In genomic region chr1:32872189-32872898, GRCh38 we compare ENCODE assay signal across 8 cellular contexts. TPM values are rescaled to one million over a fixed set of nuclear protein-coding genes. Genes with fewer than 3 reads are reported as not detected.
DNase-seq lines count a peak whose midpoint lies in the region; ATAC-seq and TF ChIP-seq lines count a peak whose summit lies in the region.

No MANE protein-coding gene starts in this region.

- peak overlapping the region; percentile 70; the same call in 1 of the 3 replicates for H3K4me3 Mint-ChIP-seq in GM23338
- no peak overlapping the region for H3K4me3 Mint-ChIP-seq in activated CD4-positive, alpha-beta T cell treated with anti-CD3 and anti-CD28 coated beads, Interleukin-2, amount 10 ng/mL, durations not matched to agents 24 days and 14 days

- TF ChIP-seq CTCF in GM23338 (conservative IDR thresholded peaks at IDR 0.05; ENCODE audit: low read depth in 2 of 2) (peak; percentile 86 to 97), lower lobe of right lung (IDR thresholded peaks at IDR 0.05) (peak; percentile 78)

- peak overlapping the region; percentile 88 for H3K4me2 ChIP-seq in GM23338

- H3K36me3 ChIP-seq in GM23338 (ENCODE audit: insufficient read depth) (no peaks in the 10 kb centered on the region), lower lobe of right lung (no peaks in the 10 kb centered on the region)

- H3K27me3 Mint-ChIP-seq in GM23338 (ENCODE audit: insufficient read depth, low read depth, poor library complexity), result peaks cover 34% of the 10 kb centered on the region
- peaks cover 49% of the 10 kb centered on the region for H3K27me3 Mint-ChIP-seq in activated CD4-positive, alpha-beta T cell treated with anti-CD3 and anti-CD28 coated beads, Interleukin-2, amount 10 ng/mL, durations not matched to agents 24 days and 14 days

- peaks cover 33% of the 10 kb centered on the region for H3K4me1 ChIP-seq in GM23338 (ENCODE audit: insufficient read depth)
- peaks cover 23% of the 10 kb centered on the region for H3K4me1 ChIP-seq in lower lobe of right lung

- H3K79me2 ChIP-seq in GM23338 (replicated peaks; ENCODE audit: insufficient read depth), result no peaks in the 10 kb centered on the region

- H3K27me3 ChIP-seq in GM23338 (ENCODE audit: insufficient read depth) (peaks cover 38% of the 10 kb centered on the region), lower lobe of right lung (ENCODE audit: low read depth) (peaks cover 46% of the 10 kb centered on the region)

- no peaks in the 10 kb centered on the region; the same call in 2 of the 3 replicates for H3K9me3 Mint-ChIP-seq in GM23338
- H3K9me3 Mint-ChIP-seq in activated CD4-positive, alpha-beta T cell treated with anti-CD3 and anti-CD28 coated beads, Interleukin-2, amount 10 ng/mL, durations not matched to agents 24 days and 14 days, result no peaks in the 10 kb centered on the region

- no peak overlapping the region for H3K27ac ChIP-seq in GM23338 (ENCODE audit: low read depth)
- no peak overlapping the region for H3K27ac ChIP-seq in lower lobe of right lung

- H3K9me2 ChIP-seq in GM23338 (ENCODE audit: insufficient read depth), result no peaks in the 10 kb centered on the region

- H3K4me1 Mint-ChIP-seq in GM23338, result peaks cover 44% of the 10 kb centered on the region
- H3K4me1 Mint-ChIP-seq in activated CD4-positive, alpha-beta T cell treated with anti-CD3 and anti-CD28 coated beads, Interleukin-2, amount 10 ng/mL, durations not matched to agents 24 days and 14 days, result peaks cover 3% of the 10 kb centered on the region

- no peak overlapping the region for H2AFZ ChIP-seq in GM23338

- no peaks in the 10 kb centered on the region for H4K20me1 ChIP-seq in GM23338 (replicated peaks; ENCODE audit: insufficient read depth)

- H3K9me3 ChIP-seq in lower lobe of right lung, result no peaks in the 10 kb centered on the region

- intact Hi-C loops in activated CD4-positive, alpha-beta T cell treated with anti-CD3 and anti-CD28 coated beads, Interleukin-2, amount 10 ng/mL, durations not matched to agents 24 days and 14 days (cut with micrococcal nuclease), result loop anchor here (1.0 to 5.0 kb wide), 3 partner anchors 100 to 352 kb away; no protein-coding TSS in a partner anchor
- intact Hi-C loops in lower lobe of right lung (cut with DNase I), result no loop called here

- DNase-seq in AG08396 (ENCODE audit: low spot score) (peak; percentile 75), GM23338 (ENCODE audit: low spot score) (peak; percentile 94), NCI-H446 treated with DMSO at 0.1 percent for 48 hours (lab: John Stamatoyannopoulos, UW) (peak; percentile 10), dermis blood vessel endothelial cell (peak; percentile 67), lower lobe of right lung (peak; percentile 67)
- DNase-seq in activated CD4-positive, alpha-beta T cell treated with anti-CD3 and anti-CD28 coated beads, Interleukin-2, amount 10 ng/mL, durations not matched to agents 24 days and 14 days, result peak; percentile 91
- DNase-seq in stimulated activated CD8-positive, alpha-beta memory T cell treated with anti-CD3 and anti-CD28 coated beads, Interleukin-12 subunit alpha, Interleukin-12 subunit beta, amount 100 ng/mL, for 24 hours (ENCODE audit: extremely low read depth), result peak; percentile 28

- H3F3A ChIP-seq in GM23338 (replicated peaks; ENCODE audit: low read depth), result peaks cover 9% of the 10 kb centered on the region; the same call in 1 of the 2 replicates

- ATAC-seq in GM23338 (peak; percentile 67), lower lobe of right lung (peak; percentile 63 to 69), HG03175 (IDR thresholded peaks at IDR 0.05; ENCODE audit: unreplicated experiment) (no peak)

- H3K36me3 Mint-ChIP-seq in GM23338 (ENCODE audit: low read depth), result no peaks in the 10 kb centered on the region; the same call in 2 of the 3 replicates
- H3K36me3 Mint-ChIP-seq in activated CD4-positive, alpha-beta T cell treated with anti-CD3 and anti-CD28 coated beads, Interleukin-2, amount 10 ng/mL, durations not matched to agents 24 days and 14 days (ENCODE audit: low read depth), result no peaks in the 10 kb centered on the region

- no peak overlapping the region for H3K27ac Mint-ChIP-seq in GM23338
- no peak overlapping the region for H3K27ac Mint-ChIP-seq in activated CD4-positive, alpha-beta T cell treated with anti-CD3 and anti-CD28 coated beads, Interleukin-2, amount 10 ng/mL, durations not matched to agents 24 days and 14 days

- H3K4me3 ChIP-seq in GM23338 (peak overlapping the region; percentile 61; the same call in 1 of the 2 replicates), lower lobe of right lung (no peak overlapping the region)

TF ChIP-seq in GM23338, 12 proteins besides CTCF, POLR2A, EP300 and RAD21 (continues in another document):
- no peak for TF ChIP-seq ZNF114 (CRISPR knock-in tag; IDR thresholded peaks at IDR 0.05)

RNA-seq across cellular contexts. Expression of gene FNDC5, which starts 1.6 kb away (rescaled TPM):
- 1.7 and 2.0 TPM in 2 replicates for total RNA-seq in GM23338 (2014; rRNA removed; shearing (Covaris generic))
- 0.28 and 1.0 TPM in 2 replicates for polyA plus RNA-seq in GM23338 (2016; fragmentation: Nextera tagmentation; extraction: Ambion mirVana)
- not detected in 2 replicates for total RNA-seq in activated CD4-positive, alpha-beta T cell treated with anti-CD3 and anti-CD28 coated beads, Interleukin-2, amount 10 ng/mL, durations not matched to agents 24 days and 14 days
- 0.85 and 0.88 TPM in 2 replicates for total RNA-seq in dermis blood vessel endothelial cell
- total RNA-seq in lower lobe of right lung, result 0.65 TPM

RNA-seq across cellular contexts. Expression of gene HPCA, which starts 13.9 kb away (rescaled TPM):
- total RNA-seq in GM23338 (2014; rRNA removed; shearing (Covaris generic)), result 0.35 and 0.62 TPM in 2 replicates
- polyA plus RNA-seq in GM23338 (2016; fragmentation: Nextera tagmentation; extraction: Ambion mirVana), result 0.82 and 1.4 TPM in 2 replicates
- not detected in 2 replicates for total RNA-seq in activated CD4-positive, alpha-beta T cell treated with anti-CD3 and anti-CD28 coated beads, Interleukin-2, amount 10 ng/mL, durations not matched to agents 24 days and 14 days
- total RNA-seq in dermis blood vessel endothelial cell, result 0.05 TPM in 1 of 2 replicates, not detected in the other
- total RNA-seq in lower lobe of right lung, result not detected

RNA-seq across cellular contexts. Expression of gene TMEM54, which starts 28.8 kb away (rescaled TPM):
- total RNA-seq in GM23338 (2014; rRNA removed; shearing (Covaris generic)), result 11.7 and 13.6 TPM in 2 replicates
- 8.8 and 11.2 TPM in 2 replicates for polyA plus RNA-seq in GM23338 (2016; fragmentation: Nextera tagmentation; extraction: Ambion mirVana)
- total RNA-seq in activated CD4-positive, alpha-beta T cell treated with anti-CD3 and anti-CD28 coated beads, Interleukin-2, amount 10 ng/mL, durations not matched to agents 24 days and 14 days, result 0.89 and 1.4 TPM in 2 replicates
- total RNA-seq in dermis blood vessel endothelial cell, result 20.1 and 30.6 TPM in 2 replicates
- total RNA-seq in lower lobe of right lung, result 44.0 TPM

RNA-seq across cellular contexts. Expression of gene S100PBP, which starts 54.9 kb away (rescaled TPM):
- total RNA-seq in GM23338 (2014; rRNA removed; shearing (Covaris generic)), result 60.5 and 65.2 TPM in 2 replicates
- polyA plus RNA-seq in GM23338 (2016; fragmentation: Nextera tagmentation; extraction: Ambion mirVana), result 21.9 and 30.6 TPM in 2 replicates
- 43.8 and 46.9 TPM in 2 replicates for total RNA-seq in activated CD4-positive, alpha-beta T cell treated with anti-CD3 and anti-CD28 coated beads, Interleukin-2, amount 10 ng/mL, durations not matched to agents 24 days and 14 days
- total RNA-seq in dermis blood vessel endothelial cell, result 33.7 and 50.0 TPM in 2 replicates
- total RNA-seq in lower lobe of right lung, result 37.5 TPM

RNA-seq across cellular contexts. Expression of gene YARS1, which starts 55.2 kb away (rescaled TPM):
- 158 and 182 TPM in 2 replicates for total RNA-seq in GM23338 (2014; rRNA removed; shearing (Covaris generic))
- 132 and 134 TPM in 2 replicates for polyA plus RNA-seq in GM23338 (2016; fragmentation: Nextera tagmentation; extraction: Ambion mirVana)
- 206 and 214 TPM in 2 replicates for total RNA-seq in activated CD4-positive, alpha-beta T cell treated with anti-CD3 and anti-CD28 coated beads, Interleukin-2, amount 10 ng/mL, durations not matched to agents 24 days and 14 days
- total RNA-seq in dermis blood vessel endothelial cell, result 63.6 and 84.0 TPM in 2 replicates
- total RNA-seq in lower lobe of right lung, result 96.7 TPM

Comparison
In these comparisons a context has a peak if more than half of its experiments do, and no peak if none do; other contexts are left out.
1. DNase-seq: peak in every context shown above with its lines; median percentile 94 in GM23338; 91 in activated CD4-positive, alpha-beta T cell treated with anti-CD3 and anti-CD28 coated beads, Interleukin-2, amount 10 ng/mL, durations not matched to agents 24 days and 14 days; 75 in AG08396; 67 in dermis blood vessel endothelial cell; 67 in lower lobe of right lung; 28 in stimulated activated CD8-positive, alpha-beta memory T cell treated with anti-CD3 and anti-CD28 coated beads, Interleukin-12 subunit alpha, Interleukin-12 subunit beta, amount 100 ng/mL, for 24 hours; 10 in NCI-H446 treated with DMSO at 0.1 percent for 48 hours.